ENCODE assay signal across 8 cellular contexts in genomic region chr21:33541756-33542639, GRCh38. TPM values are rescaled to one million over a fixed set of nuclear protein-coding genes. Genes with fewer than 3 reads are reported as not detected.
DNase-seq lines count a peak whose midpoint lies in the region; ATAC-seq and TF ChIP-seq lines count a peak whose summit lies in the region.

GART (minus strand) TSS chr21:33542117; CDS start chr21:33539315, 2,802 bp downstream.

- no peaks in the 10 kb centered on the region for H3K27me3 Mint-ChIP-seq in activated naive CD8-positive, alpha-beta T cell treated with anti-CD3 and anti-CD28 coated beads, Interleukin-2, amount 50 U/mL, for 24 hours

- H3K36me3 Mint-ChIP-seq in activated naive CD8-positive, alpha-beta T cell treated with anti-CD3 and anti-CD28 coated beads, Interleukin-2, amount 50 U/mL, for 24 hours (ENCODE audit: low read depth), result peaks cover 68% of the 10 kb centered on the region

- peak within 1 kb of the TSS; percentile 92 for H3K4me3 Mint-ChIP-seq in activated naive CD8-positive, alpha-beta T cell treated with anti-CD3 and anti-CD28 coated beads, Interleukin-2, amount 50 U/mL, for 24 hours

- H3K36me3 ChIP-seq in upper lobe of left lung, result peaks cover 11 to 28% (median 15%) of the 10 kb centered on the region in 4 donors

- WGBS in upper lobe of left lung, 2 donors, result 0% methylated on average over 44 to 56 of the region's 56 CpGs

- peak; percentile 56 to 67 (median 66) for TF ChIP-seq POLR2A in upper lobe of left lung (IDR thresholded peaks at IDR 0.05)

- DNase-seq in GM12864 (ENCODE audit: low read depth) (no peak), NCI-H1092 (lab: John Stamatoyannopoulos, UW) (peak; percentile 82), SW480 (ENCODE audit: low spot score) (peak; percentile 86), cardiac septum (ENCODE audit: low spot score) (peak; percentile 92), posterior vena cava (ENCODE audit: low spot score) (peak; percentile 95), upper lobe of left lung (peak; percentile 88 to 96)
- peak; percentile 89 for DNase-seq in activated naive CD8-positive, alpha-beta T cell treated with anti-CD3 and anti-CD28 coated beads, Interleukin-2, amount 50 U/mL, for 24 hours

- H3K27ac Mint-ChIP-seq in activated naive CD8-positive, alpha-beta T cell treated with anti-CD3 and anti-CD28 coated beads, Interleukin-2, amount 50 U/mL, for 24 hours, result peak within 1 kb of the TSS; percentile 98

- H3K4me1 ChIP-seq in upper lobe of left lung, result peaks cover 32 to 44% (median 36%) of the 10 kb centered on the region in 4 donors

- H3K9me3 ChIP-seq in upper lobe of left lung, result no peaks in the 10 kb centered on the region

- H3K27ac ChIP-seq in upper lobe of left lung, result peak within 1 kb of the TSS; percentile 94 to 99 (median 99)

- H3K4me3 ChIP-seq in GM12864 (ENCODE audit: low read depth, low read length) (peak within 1 kb of the TSS; percentile 68), upper lobe of left lung (peak within 1 kb of the TSS; percentile 70 to 79 (median 72))

- TF ChIP-seq CTCF in GM12864 (IDR thresholded peaks at IDR 0.05; ENCODE audit: low read depth, low read length, missing control alignments) (no peak), upper lobe of left lung (IDR thresholded peaks at IDR 0.05) (peak in 1 of 6 experiments; percentile 5)

- no peaks in the 10 kb centered on the region for H3K27me3 ChIP-seq in upper lobe of left lung

- ATAC-seq in HG02610 (IDR thresholded peaks at IDR 0.05; ENCODE audit: unreplicated experiment), result peak; percentile 58
- ATAC-seq in activated naive CD8-positive, alpha-beta T cell treated with anti-CD3 and anti-CD28 coated beads, Interleukin-2, amount 50 U/mL, for 24 hours, result peak; percentile 73
- ATAC-seq in upper lobe of left lung (ENCODE audit: low FRiP score in 2 of 2), result peak; percentile 93 to 94

- no peaks in the 10 kb centered on the region for H3K9me3 Mint-ChIP-seq in activated naive CD8-positive, alpha-beta T cell treated with anti-CD3 and anti-CD28 coated beads, Interleukin-2, amount 50 U/mL, for 24 hours

- peak in 1 of 4 donors; percentile 40 for TF ChIP-seq EP300 in upper lobe of left lung (IDR thresholded peaks at IDR 0.05)

- intact Hi-C loops in cardiac septum (cut with DNase I), result loop anchor here (1.0 to 2.0 kb wide), 2 partner anchors 47 to 815 kb away; partner anchors contain the start of gene DONSON
- intact Hi-C loops in posterior vena cava (cut with DNase I), result loop anchor here in 1 of 2 donors (1.0 kb wide), 1 partner anchor 39 kb away; no protein-coding TSS in a partner anchor

- peaks cover 56% of the 10 kb centered on the region for H3K4me1 Mint-ChIP-seq in activated naive CD8-positive, alpha-beta T cell treated with anti-CD3 and anti-CD28 coated beads, Interleukin-2, amount 50 U/mL, for 24 hours

RNA-seq across cellular contexts. Expression of gene GART, which starts in this region (rescaled TPM):
- total RNA-seq in cardiac septum (45.3 TPM), posterior vena cava (10 to 100 TPM; 52.6 to 57.6 TPM), upper lobe of left lung (10 to 100 TPM; 55.9 to 89.8 (median 64.3) TPM)
